Comparison of ENCODE assay signal across 13 cellular contexts in genomic region chr3:194129581-194130133, GRCh38. TPM values are rescaled to one million over a fixed set of nuclear protein-coding genes. Genes with fewer than 3 reads are reported as not detected.
DNase-seq lines count a peak whose midpoint lies in the region; ATAC-seq and TF ChIP-seq lines count a peak whose summit lies in the region.
"Had no signal": no experiment of that assay in that cellular context is flagged by ENCODE, and none has a peak within 500 bp of the region (broad histone marks: within the 10 kb centered on the region; RNA-seq: fewer than 3 reads in every experiment).

No MANE protein-coding gene starts in this region.

- H3K27me3 ChIP-seq in right cardiac atrium (ENCODE audit: control insufficient read depth, insufficient read depth) = no peaks in the 10 kb centered on the region
- peaks cover 0 to 3% of the 10 kb centered on the region in 2 donors for H3K27me3 ChIP-seq in duodenal mucosa (ENCODE audit: control insufficient read depth in 1 of 2, insufficient read depth in 2 of 2, low read length in 2 of 2)
- H3K27me3 ChIP-seq: gastrocnemius medialis had no signal

- WGBS in right cardiac atrium = 27% methylated on average over 7 of the region's 7 CpGs

- intact Hi-C loops in right cardiac atrium (cut with DNase I) (loop anchor here (5.0 to 10.0 kb wide), 8 partner anchors 55 to 345 kb away; no protein-coding TSS in a partner anchor), Right ventricle myocardium inferior (cut with DNase I) (loop anchor here (5.0 kb wide), 2 partner anchors 32 to 523 kb away; no protein-coding TSS in a partner anchor)

- H3K4me3 ChIP-seq in right cardiac atrium (ENCODE audit: low read length) (no peak overlapping the region), duodenal mucosa (ENCODE audit: low read depth in 1 of 2, low read length in 2 of 2) (peak overlapping the region; percentile 58 to 64)
- H3K4me3 ChIP-seq: coronary artery, gastrocnemius medialis had no signal

- DNase-seq in right cardiac atrium = peak; percentile 38 to 84 (median 81)
- no peak for DNase-seq in Right ventricle myocardium inferior (ENCODE audit: missing footprints)
- DNase-seq in mesothelial cell of epicardium (ENCODE audit: low spot score in 2 of 2, unreplicated experiment in 2 of 2) = no peak
- no peak for DNase-seq in NCI-H510A treated with DMSO at 0.1 percent for 48 hours (lab: John Stamatoyannopoulos, UW)
- DNase-seq in T-helper 1 cell = no peak
- DNase-seq: activated CD4-positive, alpha-beta T cell treated with anti-CD3 and anti-CD28 coated beads for 48 hours; activated naive CD4-positive, alpha-beta T cell; gastrocnemius medialis; NCI-H1105 treated with DMSO at 0.1 percent for 48 hours had no signal

- H3K36me3 Mint-ChIP-seq in mesothelial cell of epicardium = no peaks in the 10 kb centered on the region
- H3K36me3 Mint-ChIP-seq in activated T-helper 17 cell treated with anti-CD3 and anti-CD28 coated beads, Interleukin-2, amount 50 U/mL, for 72 hours (ENCODE audit: low read depth) = no peaks in the 10 kb centered on the region

- H3K27me3 Mint-ChIP-seq in mesothelial cell of epicardium (ENCODE audit: low read depth) = no peaks in the 10 kb centered on the region
- H3K27me3 Mint-ChIP-seq in activated T-helper 17 cell treated with anti-CD3 and anti-CD28 coated beads, Interleukin-2, amount 50 U/mL, for 72 hours = peaks cover 35% of the 10 kb centered on the region

- TF ChIP-seq CTCF in mesothelial cell of epicardium (IDR thresholded peaks at IDR 0.05; ENCODE audit: unreplicated experiment) = no peak

- peak overlapping the region; percentile 35 to 49 for H3K9ac ChIP-seq in duodenal mucosa (ENCODE audit: low read depth in 1 of 2, low read length in 2 of 2)

- peak overlapping the region; percentile 94 for H3K27ac Mint-ChIP-seq in mesothelial cell of epicardium
- H3K27ac Mint-ChIP-seq in activated T-helper 17 cell treated with anti-CD3 and anti-CD28 coated beads, Interleukin-2, amount 50 U/mL, for 72 hours = no peak overlapping the region

- peaks cover 48% of the 10 kb centered on the region for H3K4me1 Mint-ChIP-seq in mesothelial cell of epicardium
- H3K4me1 Mint-ChIP-seq in activated T-helper 17 cell treated with anti-CD3 and anti-CD28 coated beads, Interleukin-2, amount 50 U/mL, for 72 hours = peaks cover 12% of the 10 kb centered on the region

- H3K9me3 Mint-ChIP-seq in mesothelial cell of epicardium = no peaks in the 10 kb centered on the region
- H3K9me3 Mint-ChIP-seq in activated T-helper 17 cell treated with anti-CD3 and anti-CD28 coated beads, Interleukin-2, amount 50 U/mL, for 72 hours = no peaks in the 10 kb centered on the region

- H3K27ac ChIP-seq in right cardiac atrium (ENCODE audit: low read length) (no peak overlapping the region), duodenal mucosa (ENCODE audit: low read depth, low read length) (no peak overlapping the region)
- H3K27ac ChIP-seq: gastrocnemius medialis had no signal

- ATAC-seq in right cardiac atrium (peak in 1 of 2 donors; percentile 10), Right ventricle myocardium inferior (no peak), GM21717 (IDR thresholded peaks at IDR 0.05; ENCODE audit: unreplicated experiment) (no peak)
- no peak for ATAC-seq in activated T-helper 17 cell treated with anti-CD3 and anti-CD28 coated beads, Interleukin-2, amount 50 U/mL, for 72 hours (replicated peaks)
- ATAC-seq: gastrocnemius medialis had no signal

- H3K4me1 ChIP-seq in right cardiac atrium (ENCODE audit: control insufficient read depth, insufficient read depth, low read length) = no peaks in the 10 kb centered on the region
- peaks cover 51 to 55% of the 10 kb centered on the region in 2 donors for H3K4me1 ChIP-seq in duodenal mucosa (ENCODE audit: control insufficient read depth in 1 of 2, insufficient read depth in 2 of 2, low read length in 2 of 2)

- no peaks in the 10 kb centered on the region for H3K9me3 ChIP-seq in right cardiac atrium (ENCODE audit: control insufficient read depth, low read length)
- no peaks in the 10 kb centered on the region for H3K9me3 ChIP-seq in duodenal mucosa (ENCODE audit: control insufficient read depth in 1 of 2, low read length in 2 of 2)
- H3K9me3 ChIP-seq: gastrocnemius medialis had no signal

- H3K36me3 ChIP-seq in duodenal mucosa (ENCODE audit: control insufficient read depth in 1 of 2, insufficient read depth in 2 of 2, low read length in 2 of 2) = no peaks in the 10 kb centered on the region
- H3K36me3 ChIP-seq: gastrocnemius medialis had no signal

- H3K4me3 Mint-ChIP-seq in mesothelial cell of epicardium = no peak overlapping the region
- no peak overlapping the region for H3K4me3 Mint-ChIP-seq in activated T-helper 17 cell treated with anti-CD3 and anti-CD28 coated beads, Interleukin-2, amount 50 U/mL, for 72 hours

RNA-seq across cellular contexts. Expression of gene HES1, which starts 6.3 kb away (rescaled TPM):
- total RNA-seq in right cardiac atrium (10 to 100 TPM; 22.8 to 59.5 (median 27.8) TPM), Right ventricle myocardium inferior (11.4 TPM), mesothelial cell of epicardium (99.9 to 108 TPM (median 104 TPM) in 3 replicates)
- 31.1 TPM for polyA plus RNA-seq in right cardiac atrium
- 1 to 10 TPM in 1 of 2 donors, under 1 TPM in 1; 0.58 to 4.0 TPM for total RNA-seq in activated T-helper 17 cell treated with anti-CD3 and anti-CD28 coated beads, Interleukin-2, amount 50 U/mL, for 72 hours

Comparison
In these comparisons a context has a peak if more than half of its experiments do, and no peak if none do; other contexts are left out.
1. DNase-seq: peak in right cardiac atrium (3 of 3); none in Right ventricle myocardium inferior (single experiment), mesothelial cell of epicardium (0 of 2), NCI-H510A treated with DMSO at 0.1 percent for 48 hours (single experiment) and T-helper 1 cell (0 of 5).